In the genomic region with DNA sequence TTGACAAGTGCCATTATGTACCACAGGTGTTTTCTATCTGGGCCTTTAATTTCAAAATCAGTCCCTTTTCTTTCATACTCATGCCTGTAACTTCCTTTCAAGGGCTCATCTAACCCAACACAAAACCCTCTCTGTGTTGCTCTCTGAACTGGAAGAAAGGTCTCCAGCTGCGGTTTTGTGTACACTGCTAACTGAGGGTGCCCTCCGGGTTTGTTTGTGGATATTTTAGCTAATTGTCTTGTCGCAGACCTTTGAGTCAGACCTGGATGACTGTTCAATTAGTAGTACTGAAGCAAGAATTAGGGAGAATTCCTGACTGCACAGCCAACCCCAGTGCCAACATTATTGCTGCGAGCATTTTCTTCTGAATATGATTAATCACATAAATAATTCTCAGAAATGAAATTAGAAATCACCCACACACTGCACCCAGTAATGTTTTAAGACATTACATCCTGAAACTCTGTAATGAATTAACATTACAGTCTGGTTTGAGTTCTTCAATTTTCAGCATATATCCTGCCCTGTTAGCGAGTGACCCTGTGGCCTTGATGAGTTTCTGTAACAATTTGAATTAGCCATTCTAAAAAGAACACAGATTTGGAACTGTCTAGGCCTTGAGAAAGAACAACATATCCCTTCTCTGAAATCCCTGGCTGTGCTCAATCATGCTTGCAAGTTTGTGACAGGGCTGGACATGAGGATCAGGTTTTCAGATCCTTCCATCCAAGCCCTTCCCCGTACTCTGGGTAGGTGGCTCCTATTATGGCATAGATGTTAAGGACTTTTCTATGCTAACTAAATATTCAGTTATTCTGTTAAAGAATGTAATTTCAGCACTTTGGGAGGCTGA, we compare ENCODE assay signal across 17 cellular contexts.
DNase-seq lines count a peak whose midpoint lies in the region; ATAC-seq, FAIRE-seq and TF ChIP-seq lines count a peak whose summit lies in the region.
"Had no signal": no experiment of that assay in that cellular context is flagged by ENCODE, and none has a peak within 500 bp of the region (broad histone marks: within the 10 kb centered on the region; RNA-seq: fewer than 3 reads in every experiment).

No MANE protein-coding gene starts in this region.

- no peak for TF ChIP-seq POLR2A in gastrocnemius medialis (IDR thresholded peaks at IDR 0.05)

- TF ChIP-seq CTCF in A673 (conservative IDR thresholded peaks at IDR 0.05; ENCODE audit: low read depth, low read length) (no peak), keratinocyte (optimal IDR thresholded peaks at IDR 0.05 in 1 of 3, IDR thresholded peaks at IDR 0.05 in 1 of 3, conservative IDR thresholded peaks at IDR 0.05 in 1 of 3; ENCODE audit: extremely low read depth in 1 of 3, insufficient read depth in 2 of 3, low read length in 3 of 3) (no peak), gastrocnemius medialis (IDR thresholded peaks at IDR 0.05 in 4 of 5, conservative IDR thresholded peaks at IDR 0.05 in 1 of 5) (no peak)

- peak overlapping the region; percentile 49 for H3K4me2 ChIP-seq in keratinocyte (ENCODE audit: control insufficient read depth, extremely low read depth, insufficient read depth, low read depth, low read length)

- H2AFZ ChIP-seq in keratinocyte (ENCODE audit: control insufficient read depth, low read length) = no peak overlapping the region

- H3K27me3 ChIP-seq in A673 (replicated peaks; ENCODE audit: insufficient read depth, low read depth, low read length, poor library complexity) = no peaks in the 10 kb centered on the region
- H3K27me3 ChIP-seq in keratinocyte (ENCODE audit: control insufficient read depth, extremely low read depth, insufficient read depth, low read length) = no peaks in the 10 kb centered on the region
- H3K27me3 ChIP-seq in gastrocnemius medialis = no peaks in the 10 kb centered on the region
- H3K27me3 ChIP-seq: uterus had no signal

- no peaks in the 10 kb centered on the region for H3K9me3 ChIP-seq in A673 (ENCODE audit: low read depth, low read length, poor library complexity, severe bottlenecking)
- H3K9me3 ChIP-seq in keratinocyte (ENCODE audit: control insufficient read depth, low read depth, low read length) = no peaks in the 10 kb centered on the region
- H3K9me3 ChIP-seq in gastrocnemius medialis = no peaks in the 10 kb centered on the region
- H3K9me3 ChIP-seq: uterus had no signal

- H3K36me3 ChIP-seq in A673 (ENCODE audit: insufficient read depth, low read length, poor library complexity, severe bottlenecking) = peaks cover 9% of the 10 kb centered on the region
- H3K36me3 ChIP-seq in keratinocyte (ENCODE audit: control insufficient read depth in 2 of 2, extremely low read depth in 1 of 2, insufficient read depth in 2 of 2, low read length in 2 of 2) = no peaks in the 10 kb centered on the region
- no peaks in the 10 kb centered on the region for H3K36me3 ChIP-seq in gastrocnemius medialis
- H3K36me3 ChIP-seq: uterus had no signal

- dilution Hi-C loops in keratinocyte (cut with MboI; ENCODE audit: extremely low pct_ligation_motif_present, low sequenced_read_pairs) = no loop called here

- BruUV-seq in A673 (replicated peaks; lab: Mats Ljungman, UMichigan) = no TSS peak

- H3K4me1 ChIP-seq in A673 (ENCODE audit: insufficient read depth, low read length, poor library complexity, severe bottlenecking) (peaks cover 4% of the 10 kb centered on the region), keratinocyte (ENCODE audit: control insufficient read depth, extremely low read depth, insufficient read depth, low read length) (peaks cover 10% of the 10 kb centered on the region), gastrocnemius medialis (no peaks in the 10 kb centered on the region)
- H3K4me1 ChIP-seq: uterus had no signal

- CTCF ChIA-PET in A673 (lab: Charles Lee) = no interaction called here

- DNase-seq in A673 (ENCODE audit: low spot score) (peak; percentile 17), NCI-H1048 (lab: John Stamatoyannopoulos, UW) (peak; percentile 26), SW480 (ENCODE audit: low spot score) (peak; percentile 17), keratinocyte (ENCODE audit: low read depth, low spot score) (peak; percentile 66), gastrocnemius medialis (no peak)
- DNase-seq in activated CD4-positive, alpha-beta T cell treated with anti-CD3 and anti-CD28 coated beads, Interleukin-2, amount 50 U/mL, for 4 hours = no peak
- DNase-seq: activated CD4-positive, alpha-beta T cell treated with anti-CD3 and anti-CD28 coated beads, Interleukin-2, amount 50 U/mL, for 48 hours; DMS79 treated with DMSO at 0.1 percent for 48 hours; MV-4-11; stimulated activated CD4-positive, alpha-beta T cell treated with anti-CD3 and anti-CD28 coated beads, Interleukin-1b, Interleukin-23, amount 100 ng/mL, for 48 hours; T-helper 2 cell; uterus had no signal

- no peak overlapping the region for H3K9ac ChIP-seq in keratinocyte (ENCODE audit: control insufficient read depth, extremely low read depth, insufficient read depth, low read length)

- no peak overlapping the region for H3K4me3 ChIP-seq in A673 (ENCODE audit: low read depth, low read length, poor library complexity, severe bottlenecking)
- H3K4me3 ChIP-seq in keratinocyte (ENCODE audit: control insufficient read depth in 2 of 3, extremely low read depth in 1 of 3, insufficient read depth in 2 of 3, low read depth in 1 of 3, low read length in 3 of 3) = no peak overlapping the region
- H3K4me3 ChIP-seq in gastrocnemius medialis = no peak overlapping the region
- H3K4me3 ChIP-seq: lung, uterus had no signal

- peak; percentile 77 for FAIRE-seq in keratinocyte (lab: Jason Lieb, UNC)
- FAIRE-seq: GM12892, H54 had no signal

- no peaks in the 10 kb centered on the region for H3K79me2 ChIP-seq in keratinocyte (ENCODE audit: control insufficient read depth, insufficient read depth, low read length)

- H4K20me1 ChIP-seq in keratinocyte (ENCODE audit: control insufficient read depth, extremely low read depth, insufficient read depth, low read length) = no peaks in the 10 kb centered on the region

- in situ Hi-C loops in gastrocnemius medialis (cut with MboI; ENCODE audit: low sequenced_read_pairs in 4 of 4) = no loop called here

- POLR2A ChIA-PET in A673 (lab: Charles Lee; ENCODE audit: low non-redundant PET) = no interaction called here

- H3K27ac ChIP-seq in A673 (ENCODE audit: low read depth, low read length, poor library complexity, severe bottlenecking) = no peak overlapping the region
- no peak overlapping the region for H3K27ac ChIP-seq in keratinocyte (ENCODE audit: control insufficient read depth, insufficient read depth, low read length)
- no peak overlapping the region for H3K27ac ChIP-seq in gastrocnemius medialis
- H3K27ac ChIP-seq: uterus had no signal

- H3K9me1 ChIP-seq in keratinocyte (ENCODE audit: control insufficient read depth, extremely low read depth, insufficient read depth, low read length) = no peaks in the 10 kb centered on the region

- intact Hi-C loops in A673 (cut with micrococcal nuclease; ENCODE audit: unreplicated experiment) (no loop called here), gastrocnemius medialis (cut with DNase I; ENCODE audit: low total_unique reads) (no loop called here)

- no peak for ATAC-seq in GM18517 (IDR thresholded peaks at IDR 0.05; ENCODE audit: unreplicated experiment)
- ATAC-seq in gastrocnemius medialis = no peak
- no peak for ATAC-seq in HG03520 (IDR thresholded peaks at IDR 0.05; ENCODE audit: unreplicated experiment)

Comparison
In these comparisons a context has a peak if more than half of its experiments do, and no peak if none do; other contexts are left out.
1. DNase-seq: peak in A673 (single experiment), NCI-H1048 (single experiment), SW480 (single experiment) and keratinocyte (single experiment); none in activated CD4-positive, alpha-beta T cell treated with anti-CD3 and anti-CD28 coated beads, Interleukin-2, amount 50 U/mL, for 4 hours (0 of 2) and gastrocnemius medialis (0 of 2).